16 cellular contexts compared by ENCODE assay signal in genomic region chr7:96426027-96426426, GRCh38.
DNase-seq lines count a peak whose midpoint lies in the region; TF ChIP-seq lines count a peak whose summit lies in the region.
"Had no signal": no experiment of that assay in that cellular context is flagged by ENCODE, and none has a peak within 500 bp of the region (broad histone marks: within the 10 kb centered on the region; RNA-seq: fewer than 3 reads in every experiment).

No MANE protein-coding gene starts in this region.

- H3K27me3 Mint-ChIP-seq in CD8-positive, alpha-beta memory T cell, result peaks cover 2 to 27% of the 10 kb centered on the region in 2 donors

- no peaks in the 10 kb centered on the region for H3K4me1 Mint-ChIP-seq in CD8-positive, alpha-beta memory T cell
- H3K4me1 Mint-ChIP-seq: memory B cell, nephron had no signal

- H3K4me1 ChIP-seq in CD8-positive, alpha-beta memory T cell (ENCODE audit: insufficient read depth, low read length), result no peaks in the 10 kb centered on the region

- H3K9me3 Mint-ChIP-seq in CD8-positive, alpha-beta memory T cell, result peaks cover 0 to 2% (median 0%) of the 10 kb centered on the region in 5 donors
- H3K9me3 Mint-ChIP-seq: memory B cell, nephron had no signal

- no peak overlapping the region for H3K27ac ChIP-seq in CD8-positive, alpha-beta memory T cell (ENCODE audit: low read depth, low read length)

- H3K36me3 ChIP-seq in CD8-positive, alpha-beta memory T cell (ENCODE audit: insufficient read depth, low read length), result no peaks in the 10 kb centered on the region

- H3K36me3 Mint-ChIP-seq in CD8-positive, alpha-beta memory T cell, result peaks cover 0 to 3% (median 0%) of the 10 kb centered on the region in 3 donors
- H3K36me3 Mint-ChIP-seq: memory B cell had no signal

- peak; percentile 14 for DNase-seq in HS-27A (ENCODE audit: low read depth)
- peak; percentile 12 for DNase-seq in RKO (ENCODE audit: low spot score)
- peak; percentile 67 for DNase-seq in epithelial cell of esophagus (ENCODE audit: low read depth)
- DNase-seq in renal cortical epithelial cell (ENCODE audit: low read depth), result peak; percentile 73
- DNase-seq in kidney glomerular epithelial cell (lab: John Stamatoyannopoulos, UW), result no peak
- no peak for DNase-seq in CD8-positive, alpha-beta memory T cell
- no peak for DNase-seq in NCI-H446 treated with DMSO at 0.1 percent for 48 hours (lab: John Stamatoyannopoulos, UW)
- DNase-seq: activated CD4-positive, CD25-positive, alpha-beta regulatory T cell treated with anti-CD3 and anti-CD28 coated beads, Interleukin-2, amount 50 U/mL, for 72 hours; AML-193; GDM1; NCI-H187 treated with DMSO at 0.1 percent for 48 hours; NCI-H524 treated with DMSO at 0.1 percent for 48 hours; OCI-M1 had no signal

- H3K4me3 Mint-ChIP-seq in CD8-positive, alpha-beta memory T cell, result no peak overlapping the region
- H3K4me3 Mint-ChIP-seq: activated naive CD8-positive, alpha-beta T cell; memory B cell; nephron had no signal

- CTCF ChIA-PET in CD8-positive, alpha-beta memory T cell (lab: Charles Lee), result no interaction called here

- POLR2A ChIA-PET in CD8-positive, alpha-beta memory T cell (lab: Charles Lee), result no interaction called here

- no peak overlapping the region for H3K4me3 ChIP-seq in epithelial cell of esophagus (ENCODE audit: low read length)
- no peak overlapping the region for H3K4me3 ChIP-seq in CD8-positive, alpha-beta memory T cell (ENCODE audit: low read length)

- no peaks in the 10 kb centered on the region for H3K9me3 ChIP-seq in CD8-positive, alpha-beta memory T cell (ENCODE audit: low read length)

- no peaks in the 10 kb centered on the region for H3K27me3 ChIP-seq in CD8-positive, alpha-beta memory T cell (ENCODE audit: insufficient read depth, low read length, poor library complexity, severe bottlenecking)

- no peak for TF ChIP-seq CTCF in epithelial cell of esophagus (IDR thresholded peaks at IDR 0.05; ENCODE audit: insufficient read depth, low read depth, low read length, missing control alignments)

- H3K27ac Mint-ChIP-seq in CD8-positive, alpha-beta memory T cell, result no peak overlapping the region
- H3K27ac Mint-ChIP-seq: activated naive CD8-positive, alpha-beta T cell; memory B cell; nephron had no signal

Comparison
In these comparisons a context has a peak if more than half of its experiments do, and no peak if none do; other contexts are left out.
1. DNase-seq: peak in HS-27A (single experiment), RKO (single experiment), epithelial cell of esophagus (single experiment) and renal cortical epithelial cell (single experiment); none in kidney glomerular epithelial cell (single experiment), CD8-positive, alpha-beta memory T cell (0 of 5) and NCI-H446 treated with DMSO at 0.1 percent for 48 hours (single experiment).